Comparison of ENCODE assay signal across 1 cellular context in genomic region chr12:67981236-67982164, GRCh38.
TF ChIP-seq lines count a peak whose summit lies in the region.

No MANE protein-coding gene starts in this region.

TF ChIP-seq in GM12878, 131 proteins besides CTCF, POLR2A, EP300 and RAD21:
- no peak for TF ChIP-seq HDAC2 (IDR thresholded peaks at IDR 0.05)
- no peak for TF ChIP-seq MTA3 (IDR thresholded peaks at IDR 0.05; ENCODE audit: borderline replicate concordance, low read length)
- peak; percentile 23; the same call in 1 of the 2 replicates for TF ChIP-seq RUNX3 (IDR thresholded peaks at IDR 0.05; ENCODE audit: low read length)
- TF ChIP-seq IRF5 (IDR thresholded peaks at IDR 0.05; ENCODE audit: borderline replicate concordance), result no peak
TF ChIP-seq in GM12878: peak in this region for 1.
